ENCODE assay signal across 12 cellular contexts in genomic region chr11:45879803-45880685, GRCh38. TPM values are rescaled to one million over a fixed set of nuclear protein-coding genes. Genes with fewer than 3 reads are reported as not detected.
DNase-seq lines count a peak whose midpoint lies in the region; ATAC-seq and TF ChIP-seq lines count a peak whose summit lies in the region.
"Had no signal": no experiment of that assay in that cellular context is flagged by ENCODE, and none has a peak within 500 bp of the region (broad histone marks: within the 10 kb centered on the region; RNA-seq: fewer than 3 reads in every experiment).

No MANE protein-coding gene starts in this region.

- no peak overlapping the region for H3K4me3 ChIP-seq in fibroblast of villous mesenchyme (ENCODE audit: low read depth, low read length)

- H3K27ac ChIP-seq in temporal lobe (ENCODE audit: low read depth, low read length) = peak overlapping the region; percentile 63
- H3K27ac ChIP-seq: 22Rv1 had no signal

- DNase-seq in NCI-H146 (lab: John Stamatoyannopoulos, UW) (peak; percentile 30), NCI-H146 treated with DMSO at 0.1 percent for 48 hours (lab: John Stamatoyannopoulos, UW; ENCODE audit: unreplicated experiment) (no peak), RKO (ENCODE audit: low spot score) (peak; percentile 42), fibroblast of villous mesenchyme (ENCODE audit: low read depth) (peak; percentile 66), posterior vena cava (ENCODE audit: low spot score) (no peak), C1 segment of cervical spinal cord (lab: John Stamatoyannopoulos, UW) (no peak)
- DNase-seq in stimulated activated naive CD8-positive, alpha-beta T cell treated with anti-CD3 and anti-CD28 coated beads, Interleukin-15, Interleukin-2, amounts not matched to agents 100 U/mL and 50 U/mL, for 24 hours = no peak
- DNase-seq: activated CD8-positive, alpha-beta memory T cell treated with anti-CD3 and anti-CD28 coated beads for 24 hours; endodermal cell; NCI-H187 treated with DMSO at 0.1 percent for 48 hours had no signal

- intact Hi-C loops in posterior vena cava (cut with DNase I) = loop anchor here in 1 of 2 donors (10.0 kb wide), 1 partner anchor 55 kb away; no protein-coding TSS in a partner anchor

- TF ChIP-seq CTCF in fibroblast of villous mesenchyme (IDR thresholded peaks at IDR 0.05; ENCODE audit: insufficient read depth, low read depth, low read length) = no peak

- ATAC-seq in stimulated activated naive CD8-positive, alpha-beta T cell treated with anti-CD3 and anti-CD28 coated beads, Interleukin-15, Interleukin-2, amounts not matched to agents 100 U/mL and 50 U/mL, for 24 hours = no peak

RNA-seq across cellular contexts. Expression of gene MAPK8IP1, which starts 5.4 kb away (rescaled TPM):
- total RNA-seq in fibroblast of villous mesenchyme (6.5 and 6.8 TPM in 2 replicates), temporal lobe (75.0 TPM), posterior vena cava (10 to 100 TPM in 1 of 2 donors, 1 to 10 TPM in 1; 8.5 to 10.9 TPM)

RNA-seq across cellular contexts. Expression of gene FREY1, which starts 27.0 kb away (rescaled TPM):
- total RNA-seq in fibroblast of villous mesenchyme = 0.43 and 0.64 TPM in 2 replicates
- total RNA-seq in temporal lobe = 0.25 TPM
- under 1 TPM in 1 of 2 donors, not detected in 1; 0.57 TPM for total RNA-seq in posterior vena cava

RNA-seq across cellular contexts. Expression of gene CRY2, which starts 32.8 kb away (rescaled TPM):
- total RNA-seq in fibroblast of villous mesenchyme (14.5 and 14.7 TPM in 2 replicates), temporal lobe (33.9 TPM), posterior vena cava (10 to 100 TPM; 32.2 to 49.5 TPM)

RNA-seq across cellular contexts. Expression of gene PEX16, which starts 37.6 kb away (rescaled TPM):
- total RNA-seq in fibroblast of villous mesenchyme (24.6 and 28.3 TPM in 2 replicates), temporal lobe (13.0 TPM), posterior vena cava (10 to 100 TPM; 13.3 to 18.8 TPM)

RNA-seq across cellular contexts. Expression of gene LARGE2, which starts 42.4 kb away (rescaled TPM):
- total RNA-seq in fibroblast of villous mesenchyme (not detected in 2 replicates), temporal lobe (0.25 TPM), posterior vena cava (not detected)

Comparison
In these comparisons a context has a peak if more than half of its experiments do, and no peak if none do; other contexts are left out.
1. DNase-seq: peak in NCI-H146 (single experiment), RKO (single experiment) and fibroblast of villous mesenchyme (single experiment); none in NCI-H146 treated with DMSO at 0.1 percent for 48 hours (single experiment), stimulated activated naive CD8-positive, alpha-beta T cell treated with anti-CD3 and anti-CD28 coated beads, Interleukin-15, Interleukin-2, amounts not matched to agents 100 U/mL and 50 U/mL, for 24 hours (single experiment), posterior vena cava (single experiment) and C1 segment of cervical spinal cord (0 of 14).